2 cellular contexts compared by ENCODE assay signal in the genomic region with DNA sequence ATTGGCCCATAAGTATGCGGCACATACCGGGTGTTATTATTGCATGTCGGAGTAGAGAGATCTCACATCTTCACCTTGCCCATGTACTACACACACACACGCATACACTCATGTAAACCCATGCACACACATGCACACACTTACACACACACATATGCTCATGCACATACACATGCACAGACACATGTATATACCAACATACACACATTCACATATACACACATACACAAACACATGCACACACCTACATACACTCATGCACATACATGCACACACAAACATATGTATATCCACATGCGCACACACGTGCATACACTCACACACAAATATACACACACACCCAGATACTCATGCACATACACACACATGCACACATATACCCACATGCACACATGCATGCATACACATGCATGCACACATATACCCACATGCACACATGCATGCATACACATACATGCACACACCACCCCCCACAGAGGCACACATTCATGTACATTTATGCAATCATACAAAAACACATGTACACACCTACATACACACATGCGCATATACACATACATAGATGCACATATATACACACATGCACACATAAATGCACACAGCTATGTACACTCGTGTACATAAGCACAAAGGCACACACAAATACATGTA.
TF ChIP-seq lines count a peak whose summit lies in the region.

No MANE protein-coding gene starts in this region.

TF ChIP-seq in WTC11, 78 proteins besides CTCF, POLR2A, EP300 and RAD21:
- TF ChIP-seq, protein P1, sequence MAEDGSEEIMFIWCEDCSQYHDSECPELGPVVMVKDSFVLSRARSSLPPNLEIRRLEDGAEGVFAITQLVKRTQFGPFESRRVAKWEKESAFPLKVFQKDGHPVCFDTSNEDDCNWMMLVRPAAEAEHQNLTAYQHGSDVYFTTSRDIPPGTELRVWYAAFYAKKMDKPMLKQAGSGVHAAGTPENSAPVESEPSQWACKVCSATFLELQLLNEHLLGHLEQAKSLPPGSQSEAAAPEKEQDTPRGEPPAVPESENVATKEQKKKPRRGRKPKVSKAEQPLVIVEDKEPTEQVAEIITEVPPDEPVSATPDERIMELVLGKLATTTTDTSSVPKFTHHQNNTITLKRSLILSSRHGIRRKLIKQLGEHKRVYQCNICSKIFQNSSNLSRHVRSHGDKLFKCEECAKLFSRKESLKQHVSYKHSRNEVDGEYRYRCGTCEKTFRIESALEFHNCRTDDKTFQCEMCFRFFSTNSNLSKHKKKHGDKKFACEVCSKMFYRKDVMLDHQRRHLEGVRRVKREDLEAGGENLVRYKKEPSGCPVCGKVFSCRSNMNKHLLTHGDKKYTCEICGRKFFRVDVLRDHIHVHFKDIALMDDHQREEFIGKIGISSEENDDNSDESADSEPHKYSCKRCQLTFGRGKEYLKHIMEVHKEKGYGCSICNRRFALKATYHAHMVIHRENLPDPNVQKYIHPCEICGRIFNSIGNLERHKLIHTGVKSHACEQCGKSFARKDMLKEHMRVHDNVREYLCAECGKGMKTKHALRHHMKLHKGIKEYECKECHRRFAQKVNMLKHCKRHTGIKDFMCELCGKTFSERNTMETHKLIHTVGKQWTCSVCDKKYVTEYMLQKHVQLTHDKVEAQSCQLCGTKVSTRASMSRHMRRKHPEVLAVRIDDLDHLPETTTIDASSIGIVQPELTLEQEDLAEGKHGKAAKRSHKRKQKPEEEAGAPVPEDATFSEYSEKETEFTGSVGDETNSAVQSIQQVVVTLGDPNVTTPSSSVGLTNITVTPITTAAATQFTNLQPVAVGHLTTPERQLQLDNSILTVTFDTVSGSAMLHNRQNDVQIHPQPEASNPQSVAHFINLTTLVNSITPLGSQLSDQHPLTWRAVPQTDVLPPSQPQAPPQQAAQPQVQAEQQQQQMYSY (CRISPR knock-in tag; IDR thresholded peaks at IDR 0.05): no peak
- TF ChIP-seq GABPB1 (CRISPR knock-in tag; IDR thresholded peaks at IDR 0.05) (no peak), GRHL2 (CRISPR knock-in tag; IDR thresholded peaks at IDR 0.05; ENCODE audit: insufficient replicate concordance, severe bottlenecking) (no peak), TEAD1 (CRISPR knock-in tag; IDR thresholded peaks at IDR 0.05) (no peak), MXD4 (CRISPR knock-in tag; IDR thresholded peaks at IDR 0.05; ENCODE audit: borderline replicate concordance) (no peak), GTF2I (CRISPR knock-in tag; conservative IDR thresholded peaks at IDR 0.05) (no peak)

TF ChIP-seq in SK-N-SH, 30 proteins besides CTCF, POLR2A, EP300 and RAD21 (continued from another document):
- TF ChIP-seq FOSL2 (IDR thresholded peaks at IDR 0.05; ENCODE audit: borderline replicate concordance, low read depth) (no peak), GABPA (IDR thresholded peaks at IDR 0.05; ENCODE audit: low read depth) (no peak), TEAD4 (IDR thresholded peaks at IDR 0.05; ENCODE audit: borderline replicate concordance, insufficient read depth) (no peak), CHD2 (IDR thresholded peaks at IDR 0.05; ENCODE audit: low read length, partially characterized antibody) (no peak), GATA2 (CRISPR knock-in tag; IDR thresholded peaks at IDR 0.05) (no peak), FOXM1 (IDR thresholded peaks at IDR 0.05; ENCODE audit: low read depth) (no peak), RXRA (IDR thresholded peaks at IDR 0.05; ENCODE audit: borderline replicate concordance, low read depth) (no peak), JUND (IDR thresholded peaks at IDR 0.05) (no peak), SMC3 (IDR thresholded peaks at IDR 0.05; ENCODE audit: low read depth, low read length) (no peak), TAF1 (IDR thresholded peaks at IDR 0.05; ENCODE audit: borderline replicate concordance, low read depth, low read length) (no peak), ELF1 (IDR thresholded peaks at IDR 0.05) (no peak), POLR2AphosphoS5 (IDR thresholded peaks at IDR 0.05; ENCODE audit: low read depth, low read length) (no peak)
